In genomic region chr12:65891987-65892481, GRCh38 we compare ENCODE assay signal across 9 cellular contexts.
A peak's percentile ranks its signal among the peaks of the same experiment; 100 is the strongest.
DNase-seq lines count a peak whose midpoint lies in the region; ATAC-seq, FAIRE-seq and TF ChIP-seq lines count a peak whose summit lies in the region.
"Had no signal": no experiment of that assay in that cellular context is flagged by ENCODE, and none has a peak within 500 bp of the region (broad histone marks: within the 10 kb centered on the region; RNA-seq: fewer than 3 reads in every experiment).

No MANE protein-coding gene starts in this region.

- TF ChIP-seq CTCF in GM23338 (conservative IDR thresholded peaks at IDR 0.05; ENCODE audit: low read depth in 2 of 2) = no peak

- H3K9me3 Mint-ChIP-seq in GM23338 = no peaks in the 10 kb centered on the region

- no peak overlapping the region for H2AFZ ChIP-seq in GM23338

- peaks cover 2% of the 10 kb centered on the region for H3K27me3 Mint-ChIP-seq in GM23338 (ENCODE audit: insufficient read depth, low read depth, poor library complexity)

- H3K4me3 ChIP-seq in GM23338 (no peak overlapping the region), small intestine (ENCODE audit: low read depth in 1 of 2, low read length in 2 of 2) (no peak overlapping the region)
- H3K4me3 ChIP-seq: HAP-1 had no signal

- H3K27ac Mint-ChIP-seq in GM23338 = peak overlapping the region; percentile 2; the same call in 1 of the 2 replicates

- no peak overlapping the region for H3K4me2 ChIP-seq in GM23338

- H3K4me3 Mint-ChIP-seq in GM23338 = no peak overlapping the region

- H3K9me2 ChIP-seq in GM23338 (ENCODE audit: insufficient read depth) = no peaks in the 10 kb centered on the region

- FAIRE-seq in small intestine (lab: Jason Lieb, UNC) = no peak

- peaks cover 48% of the 10 kb centered on the region for H3K4me1 ChIP-seq in GM23338 (ENCODE audit: insufficient read depth)
- peaks cover 0 to 7% of the 10 kb centered on the region in 2 donors for H3K4me1 ChIP-seq in small intestine (ENCODE audit: control insufficient read depth in 2 of 2, insufficient read depth in 1 of 2, low read depth in 1 of 2, low read length in 1 of 2)

- no peaks in the 10 kb centered on the region; the same call in 1 of the 2 replicates for H3K79me2 ChIP-seq in GM23338 (replicated peaks; ENCODE audit: insufficient read depth)

- H3K27ac ChIP-seq in GM23338 (ENCODE audit: low read depth) = no peak overlapping the region
- no peak overlapping the region for H3K27ac ChIP-seq in small intestine (ENCODE audit: low read depth in 1 of 2, low read length in 1 of 2)

- H3K36me3 Mint-ChIP-seq in GM23338 (ENCODE audit: low read depth) = 0 out of 3 replicates have a peak, but pooled peaks cover under 1% of the 10 kb centered on the region

- ATAC-seq in GM23338 = no peak

- no peaks in the 10 kb centered on the region for H3K27me3 ChIP-seq in GM23338 (ENCODE audit: insufficient read depth)
- H3K27me3 ChIP-seq in small intestine (ENCODE audit: control insufficient read depth in 2 of 2, insufficient read depth in 2 of 2, low read length in 2 of 2) = no peaks in the 10 kb centered on the region

- no peaks in the 10 kb centered on the region for H3K9me3 ChIP-seq in small intestine (ENCODE audit: control insufficient read depth, low read depth)
- H3K9me3 ChIP-seq: HAP-1 had no signal

- DNase-seq in GM23338 (ENCODE audit: low spot score) = no peak
- peak; percentile 96 for DNase-seq in amniotic stem cell (lab: John Stamatoyannopoulos, UW)
- DNase-seq in hepatic stellate cell (ENCODE audit: low spot score) = peak; percentile 85
- peak; percentile 33 for DNase-seq in small intestine
- DNase-seq in NCI-H774 (lab: John Stamatoyannopoulos, UW) = no peak
- DNase-seq in stimulated activated CD4-positive, alpha-beta T cell treated with anti-CD3 and anti-CD28 coated beads, Interleukin-12 subunit alpha, Interleukin-12 subunit beta, amount 100 ng/mL, for 4 hours = no peak
- no peak for DNase-seq in NCI-H1105 treated with DMSO at 0.1 percent for 48 hours (lab: John Stamatoyannopoulos, UW)
- no peak for DNase-seq in GOT3 (lab: John Stamatoyannopoulos, UW)

- peaks cover 64% of the 10 kb centered on the region for H3K4me1 Mint-ChIP-seq in GM23338

- 9 to 27% (median 22%) methylated on average over 10 of the region's 10 CpGs for WGBS in small intestine, 3 donors

- no peaks in the 10 kb centered on the region for H3K36me3 ChIP-seq in GM23338 (ENCODE audit: insufficient read depth)
- no peaks in the 10 kb centered on the region for H3K36me3 ChIP-seq in small intestine (ENCODE audit: control insufficient read depth in 2 of 2, insufficient read depth in 2 of 2, low read length in 2 of 2)
- H3K36me3 ChIP-seq: HAP-1 had no signal

- no peaks in the 10 kb centered on the region for H4K20me1 ChIP-seq in GM23338 (replicated peaks; ENCODE audit: insufficient read depth)

- H3F3A ChIP-seq in GM23338 (replicated peaks; ENCODE audit: low read depth) = 0 out of 2 replicates have a peak, but pooled peaks cover 5% of the 10 kb centered on the region

TF ChIP-seq in GM23338, 12 proteins besides CTCF, POLR2A, EP300 and RAD21 (continues in another document):
- no peak for TF ChIP-seq POLR2AphosphoS5 (IDR thresholded peaks at IDR 0.05; ENCODE audit: low read depth)
- TF ChIP-seq CREB1 (CRISPR knock-in tag; IDR thresholded peaks at IDR 0.05; ENCODE audit: low read depth) = no peak
- TF ChIP-seq STAT1 (IDR thresholded peaks at IDR 0.05; ENCODE audit: unreplicated experiment) = no peak
- TF ChIP-seq ZNF462 (CRISPR knock-in tag; IDR thresholded peaks at IDR 0.05) = no peak
- no peak for TF ChIP-seq ZNF114 (CRISPR knock-in tag; IDR thresholded peaks at IDR 0.05)
- TF ChIP-seq EZH2phosphoT487 (IDR thresholded peaks at IDR 0.05; ENCODE audit: unreplicated experiment) = no peak
- TF ChIP-seq JUNB (IDR thresholded peaks at IDR 0.05; ENCODE audit: unreplicated experiment) = no peak
- TF ChIP-seq REST (IDR thresholded peaks at IDR 0.05; ENCODE audit: unreplicated experiment) = no peak
- TF ChIP-seq NANOG (IDR thresholded peaks at IDR 0.05; ENCODE audit: borderline replicate concordance) = no peak
- no peak for TF ChIP-seq EZH2 (IDR thresholded peaks at IDR 0.05; ENCODE audit: low read depth, unreplicated experiment)

Comparison
In these comparisons a context has a peak if more than half of its experiments do, and no peak if none do; other contexts are left out.
1. DNase-seq: peak in amniotic stem cell (single experiment), hepatic stellate cell (single experiment) and small intestine (single experiment); none in GM23338 (single experiment), NCI-H774 (single experiment), stimulated activated CD4-positive, alpha-beta T cell treated with anti-CD3 and anti-CD28 coated beads, Interleukin-12 subunit alpha, Interleukin-12 subunit beta, amount 100 ng/mL, for 4 hours (single experiment), NCI-H1105 treated with DMSO at 0.1 percent for 48 hours (single experiment) and GOT3 (single experiment).